7 cellular contexts compared by ENCODE assay signal in genomic region chr19:37292998-37293939, GRCh38.
DNase-seq lines count a peak whose midpoint lies in the region; ATAC-seq and TF ChIP-seq lines count a peak whose summit lies in the region.
"Not testable (repeated sequence)": the region's sequence is repeated elsewhere in the genome, so short reads cannot be mapped to it uniquely, and the experiment has no call there.

No MANE protein-coding gene starts in this region.

- H3K36me3 ChIP-seq in Peyer's patch, right lobe of liver: not testable (repeated sequence)

- H3K4me3 ChIP-seq in Peyer's patch, right lobe of liver: not testable (repeated sequence)

- TF ChIP-seq CTCF in Peyer's patch (IDR thresholded peaks at IDR 0.05); right lobe of liver (IDR thresholded peaks at IDR 0.05): not testable (repeated sequence)

- H3K27me3 Mint-ChIP-seq in activated CD8-positive, alpha-beta T cell treated with anti-CD3 and anti-CD28 coated beads, Interleukin-2, amount 10 ng/mL, durations not matched to agents 7 days and 5 days (ENCODE audit: low read depth): not testable (repeated sequence)

- WGBS in right lobe of liver (ENCODE audit: insufficient coverage, low coverage, low lambda C conversion rate, missing lambda C conversion rate): 92% methylated on average over 41 of the region's 63 CpGs

- intact Hi-C loops in Right ventricle myocardium inferior (cut with DNase I); right lobe of liver (cut with DNase I); posterior cingulate gyrus (cut with DNase I): not testable (repeated sequence)

- H3K4me1 ChIP-seq in Peyer's patch, right lobe of liver: not testable (repeated sequence)

- CTCF ChIA-PET in activated CD8-positive, alpha-beta T cell treated with anti-CD3 and anti-CD28 coated beads, Interleukin-2, amount 10 ng/mL, durations not matched to agents 7 days and 5 days (lab: Charles Lee): not testable (repeated sequence)

- not testable (repeated sequence) for H3K27ac ChIP-seq in Peyer's patch, right lobe of liver

- H3K27ac Mint-ChIP-seq in activated CD8-positive, alpha-beta T cell treated with anti-CD3 and anti-CD28 coated beads, Interleukin-2, amount 10 ng/mL, durations not matched to agents 7 days and 5 days: not testable (repeated sequence)

- not testable (repeated sequence) for H3K36me3 Mint-ChIP-seq in activated CD8-positive, alpha-beta T cell treated with anti-CD3 and anti-CD28 coated beads, Interleukin-2, amount 10 ng/mL, durations not matched to agents 7 days and 5 days (ENCODE audit: low read depth)

- not testable (repeated sequence) for H3K4me1 Mint-ChIP-seq in activated CD8-positive, alpha-beta T cell treated with anti-CD3 and anti-CD28 coated beads, Interleukin-2, amount 10 ng/mL, durations not matched to agents 7 days and 5 days (ENCODE audit: low read depth)

- not testable (repeated sequence) for H3K27me3 ChIP-seq in Peyer's patch, right lobe of liver

- H3K9me3 ChIP-seq in Peyer's patch: peaks cover 0 to 15% (median 7%) of the 10 kb centered on the region in 4 donors
- not testable (repeated sequence) for H3K9me3 ChIP-seq in right lobe of liver

- ATAC-seq in activated CD8-positive, alpha-beta T cell treated with anti-CD3 and anti-CD28 coated beads, Interleukin-2, amount 10 ng/mL, durations not matched to agents 7 days and 5 days; Right ventricle myocardium inferior; right lobe of liver: not testable (repeated sequence)

- POLR2A ChIA-PET in activated CD8-positive, alpha-beta T cell treated with anti-CD3 and anti-CD28 coated beads, Interleukin-2, amount 10 ng/mL, durations not matched to agents 7 days and 5 days (lab: Charles Lee): not testable (repeated sequence)

- TF ChIP-seq POLR2A in Peyer's patch (IDR thresholded peaks at IDR 0.05); right lobe of liver (IDR thresholded peaks at IDR 0.05): not testable (repeated sequence)

- not testable (repeated sequence) for H3K9me3 Mint-ChIP-seq in activated CD8-positive, alpha-beta T cell treated with anti-CD3 and anti-CD28 coated beads, Interleukin-2, amount 10 ng/mL, durations not matched to agents 7 days and 5 days (ENCODE audit: insufficient read depth)

- not testable (repeated sequence) for H3K4me3 Mint-ChIP-seq in activated CD8-positive, alpha-beta T cell treated with anti-CD3 and anti-CD28 coated beads, Interleukin-2, amount 10 ng/mL, durations not matched to agents 7 days and 5 days

- DNase-seq in Peyer's patch: peak in 2 of 3 donors; percentile 40 to 56
- peak; percentile 38 for DNase-seq in activated CD8-positive, alpha-beta T cell treated with anti-CD3 and anti-CD28 coated beads, Interleukin-2, amount 10 ng/mL, durations not matched to agents 7 days and 5 days
- DNase-seq in activated effector memory CD4-positive, alpha-beta T cell treated with anti-CD3 and anti-CD28 coated beads, Interleukin-2, amount 50 U/mL, for 16 hours: peak; percentile 86
- DNase-seq in Right ventricle myocardium inferior (ENCODE audit: missing footprints): peak; percentile 84
- peak; percentile 61 to 80 (median 77) for DNase-seq in right lobe of liver
- DNase-seq in posterior cingulate gyrus: peak in 7 of 10 donors; percentile 36 to 98 (median 66)
- peak; percentile 18 for DNase-seq in stimulated activated CD8-positive, alpha-beta memory T cell treated with anti-CD3 and anti-CD28 coated beads, Interleukin-12 subunit alpha, Interleukin-12 subunit beta, amount 100 ng/mL, for 4 hours (ENCODE audit: low read depth)

Comparison
In these comparisons a context has a peak if more than half of its experiments do, and no peak if none do; other contexts are left out.
1. DNase-seq: peak in every context shown above with its lines; median percentile 86 in activated effector memory CD4-positive, alpha-beta T cell treated with anti-CD3 and anti-CD28 coated beads, Interleukin-2, amount 50 U/mL, for 16 hours; 84 in Right ventricle myocardium inferior; 77 in right lobe of liver; 66 in posterior cingulate gyrus; 48 in Peyer's patch; 38 in activated CD8-positive, alpha-beta T cell treated with anti-CD3 and anti-CD28 coated beads, Interleukin-2, amount 10 ng/mL, durations not matched to agents 7 days and 5 days; 18 in stimulated activated CD8-positive, alpha-beta memory T cell treated with anti-CD3 and anti-CD28 coated beads, Interleukin-12 subunit alpha, Interleukin-12 subunit beta, amount 100 ng/mL, for 4 hours.